In genomic region chr4:40662962-40663604, GRCh38 we compare ENCODE assay signal across 8 cellular contexts. TPM values are rescaled to one million over a fixed set of nuclear protein-coding genes. Genes with fewer than 3 reads are reported as not detected.
DNase-seq lines count a peak whose midpoint lies in the region; ATAC-seq and TF ChIP-seq lines count a peak whose summit lies in the region.

No MANE protein-coding gene starts in this region.

- H3K9me2 ChIP-seq in PC-9 (ENCODE audit: insufficient read depth), result no peaks in the 10 kb centered on the region

- no TSS peak for BruUV-seq in PC-9 (replicated peaks; lab: Mats Ljungman, UMichigan)

- peak overlapping the region; percentile 80 for H3K27ac ChIP-seq in PC-9

- TF ChIP-seq CTCF in PC-9 (conservative IDR thresholded peaks at IDR 0.05) (no peak), fibroblast of pulmonary artery (IDR thresholded peaks at IDR 0.05; ENCODE audit: low read length, missing control alignments) (no peak)

- peaks cover 28% of the 10 kb centered on the region for H3K4me1 ChIP-seq in PC-9 (replicated peaks; ENCODE audit: insufficient read depth)

- no peaks in the 10 kb centered on the region for H3K36me3 ChIP-seq in PC-9 (ENCODE audit: low read depth)

- H3K79me2 ChIP-seq in PC-9 (ENCODE audit: low read depth), result no peaks in the 10 kb centered on the region

- peak; percentile 69 for ATAC-seq in GM19025 (IDR thresholded peaks at IDR 0.05; ENCODE audit: low read depth, unreplicated experiment)
- peak; percentile 69 for ATAC-seq in HG03354 (IDR thresholded peaks at IDR 0.05; ENCODE audit: poor library complexity, severe bottlenecking, unreplicated experiment)

- H3K9me3 ChIP-seq in PC-9 (ENCODE audit: insufficient read depth, low read depth), result no peaks in the 10 kb centered on the region

- H3F3A ChIP-seq in PC-9 (ENCODE audit: insufficient read depth, low read depth), result peaks cover 22% of the 10 kb centered on the region

- POLR2A ChIA-PET in PC-9 (lab: Charles Lee; ENCODE audit: unreplicated experiment), result interaction anchor here (0.6 to 1.0 kb wide), 2 partner anchors 10 to 87 kb away, joined by 4 to 14 read pairs; no protein-coding TSS in a partner anchor

- no peaks in the 10 kb centered on the region for H4K20me1 ChIP-seq in PC-9 (ENCODE audit: insufficient read depth)

- DNase-seq in AG20443 (ENCODE audit: low spot score) (peak; percentile 62), PC-9 (peak; percentile 47 to 89), fibroblast of pulmonary artery (ENCODE audit: low read depth) (peak; percentile 48), superior temporal gyrus (ENCODE audit: extremely low spot score) (peak; percentile 31), pons (ENCODE audit: low spot score) (no peak), NCI-H526 treated with DMSO at 0.1 percent for 48 hours (lab: John Stamatoyannopoulos, UW) (no peak)

- CTCF ChIA-PET in PC-9 (lab: Charles Lee), result interaction anchor here (0.5 to 0.6 kb wide), 2 partner anchors 9 to 13 kb away, joined by 3 to 5 read pairs; no protein-coding TSS in a partner anchor

- H3K27me3 ChIP-seq in PC-9 (ENCODE audit: insufficient read depth, low read depth), result no peaks in the 10 kb centered on the region

- H2AFZ ChIP-seq in PC-9, result peak overlapping the region; percentile 67

- H3K4me3 ChIP-seq in PC-9, result peak overlapping the region; percentile 29; the same call in 1 of the 2 replicates
- H3K4me3 ChIP-seq in fibroblast of pulmonary artery (replicated peaks; ENCODE audit: low read depth, low read length), result no peak overlapping the region

- H3K4me2 ChIP-seq in PC-9, result peak overlapping the region; percentile 76

- intact Hi-C loops in PC-9 (cut with micrococcal nuclease; ENCODE audit: unreplicated experiment), result no loop called here

RNA-seq across cellular contexts. Expression of gene RBM47, which starts 33.4 kb away (rescaled TPM):
- 78.0 and 79.0 TPM in 2 replicates for total RNA-seq in PC-9 (2021)

Comparison
In these comparisons a context has a peak if more than half of its experiments do, and no peak if none do; other contexts are left out.
1. DNase-seq: peak in AG20443 (single experiment), PC-9 (2 of 2), fibroblast of pulmonary artery (single experiment) and superior temporal gyrus (single experiment); none in pons (single experiment) and NCI-H526 treated with DMSO at 0.1 percent for 48 hours (single experiment).